ENCODE assay signal across 11 cellular contexts in the genomic region with DNA sequence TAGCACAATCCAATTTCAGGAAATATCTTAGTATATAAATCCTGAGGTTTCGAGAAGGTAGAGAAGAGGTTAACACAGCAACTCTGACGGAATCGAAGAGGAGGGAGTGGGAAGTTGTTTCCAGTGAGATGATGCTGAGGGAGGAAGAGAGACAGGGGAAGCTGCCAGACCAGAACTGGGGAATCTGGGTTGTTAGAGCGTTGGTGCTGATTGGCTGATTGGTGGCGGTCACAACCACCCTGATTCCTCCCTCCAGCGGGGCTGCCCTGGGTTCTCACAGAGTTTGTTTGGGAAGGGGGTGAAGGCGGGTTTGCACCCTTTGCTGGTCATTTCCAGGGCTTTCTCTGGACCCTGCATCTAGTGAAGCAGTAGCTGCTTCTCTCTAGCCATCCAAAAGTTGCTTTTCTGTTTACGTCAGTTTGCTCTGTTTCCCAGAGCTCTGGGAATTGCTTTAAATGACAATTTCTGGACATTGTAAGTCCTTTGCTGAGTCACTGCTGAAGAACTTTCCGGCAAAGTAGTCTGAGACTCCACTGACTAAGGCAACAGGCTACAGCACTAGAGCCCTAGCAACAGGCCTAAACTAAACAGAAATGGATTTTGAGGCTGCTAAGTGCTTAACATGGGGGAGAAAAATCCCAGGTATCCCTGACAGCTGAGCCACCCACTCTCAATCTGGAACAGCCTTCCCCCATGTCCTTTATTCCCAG.
DNase-seq lines count a peak whose midpoint lies in the region; ATAC-seq and TF ChIP-seq lines count a peak whose summit lies in the region.
"Had no signal": no experiment of that assay in that cellular context is flagged by ENCODE, and none has a peak within 500 bp of the region (broad histone marks: within the 10 kb centered on the region; RNA-seq: fewer than 3 reads in every experiment).

No MANE protein-coding gene starts in this region.

- H3K4me1 ChIP-seq in ACC112 (ENCODE audit: control insufficient read depth, insufficient read depth, low read length, unreplicated experiment): peaks cover 19% of the 10 kb centered on the region

- DNase-seq in fibroblast of the aortic adventitia (ENCODE audit: low read depth): peak; percentile 95
- no peak for DNase-seq in neural crest cell (ENCODE audit: low read depth, low spot score)
- DNase-seq in globus pallidus (ENCODE audit: low spot score): no peak
- no peak for DNase-seq in activated T-cell treated with anti-CD3 and anti-CD28 coated beads, Interleukin-2, amount 50 U/mL, for 72 hours
- DNase-seq: central memory CD4-positive, alpha-beta T cell; MM.1S had no signal

- TF ChIP-seq CTCF in WI38 (IDR thresholded peaks at IDR 0.05; ENCODE audit: low read depth, low read length) (no peak), fibroblast of the aortic adventitia (IDR thresholded peaks at IDR 0.05; ENCODE audit: insufficient read depth, low read length) (no peak), neural crest cell (conservative IDR thresholded peaks at IDR 0.05) (no peak)

- no peaks in the 10 kb centered on the region for H3K36me3 Mint-ChIP-seq in neural crest cell (ENCODE audit: low read depth)
- H3K36me3 Mint-ChIP-seq in activated T-cell treated with anti-CD3 and anti-CD28 coated beads, Interleukin-2, amount 50 U/mL, for 72 hours (ENCODE audit: insufficient read depth in 2 of 2): no peaks in the 10 kb centered on the region

- H3K27ac Mint-ChIP-seq in neural crest cell (ENCODE audit: unreplicated experiment): peak overlapping the region; percentile 68
- no peak overlapping the region for H3K27ac Mint-ChIP-seq in activated T-cell treated with anti-CD3 and anti-CD28 coated beads, Interleukin-2, amount 50 U/mL, for 72 hours
- H3K27ac Mint-ChIP-seq: B cell had no signal

- H3K36me3 ChIP-seq in ACC112 (ENCODE audit: insufficient read depth, low read length): no peaks in the 10 kb centered on the region

- H3K27me3 ChIP-seq in ACC112 (ENCODE audit: insufficient read depth, low read length): peaks cover 3% of the 10 kb centered on the region; the same call in 1 of the 2 replicates

- peak overlapping the region; percentile 53 for H3K4me3 ChIP-seq in ACC112 (ENCODE audit: low read depth, low read length)
- H3K4me3 ChIP-seq in WI38 (ENCODE audit: low read depth, low read length): peak overlapping the region; percentile 44
- H3K4me3 ChIP-seq in fibroblast of the aortic adventitia (ENCODE audit: low read depth, low read length): peak overlapping the region; percentile 40

- H3K9me3 Mint-ChIP-seq in neural crest cell: no peaks in the 10 kb centered on the region
- no peaks in the 10 kb centered on the region for H3K9me3 Mint-ChIP-seq in activated T-cell treated with anti-CD3 and anti-CD28 coated beads, Interleukin-2, amount 50 U/mL, for 72 hours

- H3K27ac ChIP-seq in ACC112 (ENCODE audit: low read depth, low read length): peak overlapping the region; percentile 85

- no peak overlapping the region for H3K4me3 Mint-ChIP-seq in neural crest cell
- no peak overlapping the region for H3K4me3 Mint-ChIP-seq in activated T-cell treated with anti-CD3 and anti-CD28 coated beads, Interleukin-2, amount 50 U/mL, for 72 hours
- H3K4me3 Mint-ChIP-seq: B cell had no signal

- no peaks in the 10 kb centered on the region for H3K79me2 ChIP-seq in ACC112 (ENCODE audit: control insufficient read depth, insufficient read depth, low read length, unreplicated experiment)

- H3K4me1 Mint-ChIP-seq in neural crest cell: no peaks in the 10 kb centered on the region
- no peaks in the 10 kb centered on the region for H3K4me1 Mint-ChIP-seq in activated T-cell treated with anti-CD3 and anti-CD28 coated beads, Interleukin-2, amount 50 U/mL, for 72 hours (ENCODE audit: low read depth)
- H3K4me1 Mint-ChIP-seq: B cell had no signal

- H3K27me3 Mint-ChIP-seq in neural crest cell (ENCODE audit: low read depth): peaks cover 9% of the 10 kb centered on the region
- peaks cover 47% of the 10 kb centered on the region for H3K27me3 Mint-ChIP-seq in activated T-cell treated with anti-CD3 and anti-CD28 coated beads, Interleukin-2, amount 50 U/mL, for 72 hours (ENCODE audit: low read depth)

- no peak for ATAC-seq in GM19351 (IDR thresholded peaks at IDR 0.05; ENCODE audit: unreplicated experiment)
- ATAC-seq in GM19463 (IDR thresholded peaks at IDR 0.05; ENCODE audit: unreplicated experiment): no peak
- ATAC-seq in activated T-cell treated with anti-CD3 and anti-CD28 coated beads, Interleukin-2, amount 50 U/mL, for 72 hours (replicated peaks in 1 of 2): no peak

- peak overlapping the region; percentile 80 for H2AFZ ChIP-seq in ACC112 (ENCODE audit: low read length, unreplicated experiment)
